Comparison of ENCODE assay signal across 26 cellular contexts in the genomic region with DNA sequence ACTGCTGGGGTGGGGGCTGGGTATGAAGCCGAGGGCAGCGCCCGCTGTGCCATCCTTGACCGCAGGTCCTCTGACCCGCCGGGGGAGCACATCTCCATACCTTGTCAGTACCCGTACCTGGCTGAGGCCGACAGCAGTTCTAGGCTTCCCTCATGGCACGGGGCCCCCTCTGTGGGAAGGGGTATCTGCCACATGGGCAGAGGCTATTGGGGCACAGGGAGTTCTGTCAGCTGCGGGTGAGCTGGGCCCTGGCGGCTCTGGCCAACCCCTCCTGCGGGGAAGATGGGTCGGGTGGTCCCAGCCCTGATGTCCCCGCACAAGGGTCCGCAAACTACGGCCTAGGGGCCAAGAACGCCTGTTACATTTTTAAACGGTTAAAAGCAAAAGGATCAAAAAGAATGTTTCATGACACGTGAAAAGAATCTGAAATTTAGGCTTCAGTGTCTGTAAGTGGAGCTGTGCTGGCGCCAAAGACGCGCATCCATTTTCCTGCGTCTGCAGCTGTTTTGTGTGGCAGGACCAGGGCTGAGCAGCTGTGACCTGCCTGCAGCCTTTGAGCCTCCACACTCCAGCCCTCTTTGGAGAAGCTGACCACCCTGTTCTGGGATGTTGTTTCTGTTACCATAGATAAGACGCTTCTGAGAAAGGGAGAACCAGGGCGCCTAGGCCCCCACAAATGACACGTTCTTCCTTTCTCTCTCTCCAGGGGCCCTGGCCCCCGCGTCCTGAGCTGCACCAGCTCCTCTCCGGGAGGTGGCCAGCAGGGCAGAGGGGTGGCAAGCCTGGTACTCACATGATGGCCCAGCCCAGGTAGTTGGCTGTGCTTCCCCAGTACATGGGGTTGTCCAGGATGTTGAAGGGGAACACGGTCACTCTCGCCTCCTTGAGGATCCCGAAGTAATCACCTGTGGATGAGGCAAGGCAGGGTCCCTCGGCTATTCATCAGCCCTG. TPM values are rescaled to one million over a fixed set of nuclear protein-coding genes. Genes with fewer than 3 reads are reported as not detected.
DNase-seq lines count a peak whose midpoint lies in the region; ATAC-seq and TF ChIP-seq lines count a peak whose summit lies in the region.
"Had no signal": no experiment of that assay in that cellular context is flagged by ENCODE, and none has a peak within 500 bp of the region (broad histone marks: within the 10 kb centered on the region; RNA-seq: fewer than 3 reads in every experiment).

No MANE protein-coding gene starts in this region.

- H3K27ac ChIP-seq in BLaER1 treated with 17β-estradiol and CSF1 and Interleukin-3, amounts not matched to agents 10 nM and 100 nM, result peak overlapping the region in 5 of 11 experiments; percentile 61 to 84 (median 77); a peak in 10 of 22 replicates
- H3K27ac ChIP-seq in SJCRH30, result peak overlapping the region; percentile 66
- H3K27ac ChIP-seq: esophagus muscularis mucosa, KMS-11 had no signal

- H3K4me3 ChIP-seq in BLaER1 treated with 17β-estradiol and CSF1 and Interleukin-3, amounts not matched to agents 10 nM and 100 nM, result peak overlapping the region in 1 of 10 experiments; percentile 22; a peak in 2 of 20 replicates
- H3K4me3 ChIP-seq in SJCRH30, result no peak overlapping the region
- H3K4me3 ChIP-seq: esophagus muscularis mucosa, lung, skin epidermis had no signal

- H3K4me3 Mint-ChIP-seq in endothelial cell (ENCODE audit: unreplicated experiment), result no peak overlapping the region
- H3K4me3 Mint-ChIP-seq: B cell, brain had no signal

- no peaks in the 10 kb centered on the region for H3K36me3 Mint-ChIP-seq in endothelial cell (ENCODE audit: low read depth, unreplicated experiment)
- H3K36me3 Mint-ChIP-seq: brain had no signal

- H3K9me3 ChIP-seq in BLaER1 treated with 17β-estradiol and CSF1 and Interleukin-3, amounts not matched to agents 10 nM and 100 nM (replicated peaks in 1 of 11), result no peaks in the 10 kb centered on the region
- no peaks in the 10 kb centered on the region for H3K9me3 ChIP-seq in SJCRH30 (replicated peaks)
- H3K9me3 ChIP-seq: esophagus muscularis mucosa had no signal

- no peak for TF ChIP-seq CTCF in endothelial cell (IDR thresholded peaks at IDR 0.05; ENCODE audit: unreplicated experiment)

- H3K27me3 Mint-ChIP-seq in endothelial cell (ENCODE audit: unreplicated experiment), result peaks cover 12% of the 10 kb centered on the region
- H3K27me3 Mint-ChIP-seq: B cell, brain had no signal

- H3K4me1 ChIP-seq in BLaER1 treated with 17β-estradiol and CSF1 and Interleukin-3, amounts not matched to agents 10 nM and 100 nM, result peaks cover 55 to 100% (median 100%) of the 10 kb centered on the region in 10 experiments
- H3K4me1 ChIP-seq in SJCRH30, result peaks cover 72% of the 10 kb centered on the region

- no peak for ATAC-seq in HG02884 (IDR thresholded peaks at IDR 0.05; ENCODE audit: unreplicated experiment)
- no peak for ATAC-seq in GM21447 (IDR thresholded peaks at IDR 0.05; ENCODE audit: unreplicated experiment)
- ATAC-seq: activated CD4-positive, CD25-positive, alpha-beta regulatory T cell treated with anti-CD3 and anti-CD28 coated beads, Interleukin-2, amount 50 U/mL, for 24 hours had no signal

- peaks cover 5% of the 10 kb centered on the region for H3K4me1 Mint-ChIP-seq in endothelial cell (ENCODE audit: unreplicated experiment)
- H3K4me1 Mint-ChIP-seq: B cell had no signal

- peak; percentile 89 to 91 for DNase-seq in SJCRH30
- DNase-seq in endothelial cell (ENCODE audit: low spot score), result no peak
- DNase-seq in posterior vena cava (ENCODE audit: low spot score), result peak; percentile 76
- DNase-seq in activated CD8-positive, alpha-beta memory T cell treated with anti-CD3 and anti-CD28 coated beads, Interleukin-2, amount 50 U/mL, for 4 hours, result no peak
- no peak for DNase-seq in SKM-1 (lab: John Stamatoyannopoulos, UW; ENCODE audit: unreplicated experiment)
- DNase-seq: activated gamma-delta T cell treated with Interleukin-2 at 50 U/mL for 16 hours; activated T-cell treated with anti-CD3 and anti-CD28 coated beads, Interleukin-2, amount 50 U/mL, for 1 hour; effector memory CD4-positive, alpha-beta T cell; GDM1; hippocampal formation; NCI-H1436; NCI-H2107; NCI-H446; stimulated activated CD4-positive, alpha-beta T cell treated with anti-CD3 and anti-CD28 coated beads, Interleukin-2, amount 100 ng/mL, for 24 hours; SW 1271; T1000 had no signal

- H3K36me3 ChIP-seq in BLaER1 treated with 17β-estradiol and CSF1 and Interleukin-3, amounts not matched to agents 10 nM and 100 nM, result no peaks in the 10 kb centered on the region
- no peaks in the 10 kb centered on the region for H3K36me3 ChIP-seq in SJCRH30

- peak overlapping the region; percentile 13 for H3K27ac Mint-ChIP-seq in endothelial cell (ENCODE audit: unreplicated experiment)
- H3K27ac Mint-ChIP-seq: B cell had no signal

- H3K9ac ChIP-seq in BLaER1 treated with 17β-estradiol and CSF1 and Interleukin-3, amounts not matched to agents 10 nM and 100 nM, result peak overlapping the region in 5 of 11 experiments; percentile 8 to 66 (median 59); a peak in 8 of 22 replicates
- H3K9ac ChIP-seq: KMS-11 had no signal

- H3K4me2 ChIP-seq in BLaER1 treated with 17β-estradiol and CSF1 and Interleukin-3, amounts not matched to agents 10 nM and 100 nM, result peak overlapping the region in 10 of 11 experiments; percentile 75 to 98 (median 92); a peak in 19 of 22 replicates
- H3K4me2 ChIP-seq: KMS-11 had no signal

- peaks cover 0 to 21% (median 0%) of the 10 kb centered on the region in 11 experiments; a peak in 4 of 22 replicates for H4K20me1 ChIP-seq in BLaER1 treated with 17β-estradiol and CSF1 and Interleukin-3, amounts not matched to agents 10 nM and 100 nM

- no peaks in the 10 kb centered on the region for H3K9me3 Mint-ChIP-seq in endothelial cell (ENCODE audit: unreplicated experiment)
- H3K9me3 Mint-ChIP-seq: brain had no signal

- intact Hi-C loops in posterior vena cava (cut with DNase I), result no loop called here

- H3K27me3 ChIP-seq in BLaER1 treated with 17β-estradiol and CSF1 and Interleukin-3, amounts not matched to agents 10 nM and 100 nM, result no peaks in the 10 kb centered on the region
- H3K27me3 ChIP-seq in SJCRH30, result no peaks in the 10 kb centered on the region
- H3K27me3 ChIP-seq: esophagus muscularis mucosa had no signal

RNA-seq across cellular contexts. Expression of a gene that starts 12.7 kb away (rescaled TPM):
- total RNA-seq in SJCRH30 (2014; rRNA removed; shearing (Covaris generic)), result not detected in 2 replicates
- total RNA-seq in endothelial cell (ENCODE audit: unreplicated experiment), result 0.31 TPM
- total RNA-seq in posterior vena cava, result 10 to 100 TPM in 1 of 2 donors, 1 to 10 TPM in 1; 7.4 to 40.3 TPM

RNA-seq across cellular contexts. Expression of a gene that starts 32.1 kb away (rescaled TPM):
- total RNA-seq in SJCRH30 (2014; rRNA removed; shearing (Covaris generic)), result 84.4 and 88.9 TPM in 2 replicates
- total RNA-seq in endothelial cell (ENCODE audit: unreplicated experiment) (14.2 TPM), posterior vena cava (1 to 10 TPM; 7.0 to 8.8 TPM)

Comparison
In these comparisons a context has a peak if more than half of its experiments do, and no peak if none do; other contexts are left out.
1. DNase-seq: peak in SJCRH30 (2 of 2) and posterior vena cava (single experiment); none in endothelial cell (single experiment), activated CD8-positive, alpha-beta memory T cell treated with anti-CD3 and anti-CD28 coated beads, Interleukin-2, amount 50 U/mL, for 4 hours (single experiment) and SKM-1 (single experiment).